20 cellular contexts compared by ENCODE assay signal in genomic region chr10:132626019-132626760, GRCh38.
DNase-seq lines count a peak whose midpoint lies in the region; ATAC-seq, FAIRE-seq and TF ChIP-seq lines count a peak whose summit lies in the region.
"Had no signal": no experiment of that assay in that cellular context is flagged by ENCODE, and none has a peak within 500 bp of the region (broad histone marks: within the 10 kb centered on the region; RNA-seq: fewer than 3 reads in every experiment).

No MANE protein-coding gene starts in this region.

- no peak for TF ChIP-seq POLR2A in vagina (IDR thresholded peaks at IDR 0.05)

- no peak for FAIRE-seq in RCC 7860 (lab: Jason Lieb, UNC)
- FAIRE-seq: GM19239 had no signal

- H3K27me3 ChIP-seq in left ventricle myocardium inferior (ENCODE audit: low read depth) (no peaks in the 10 kb centered on the region), psoas muscle (ENCODE audit: insufficient read depth in 3 of 3, low read length in 2 of 3) (no peaks in the 10 kb centered on the region), vagina (no peaks in the 10 kb centered on the region)
- H3K27me3 ChIP-seq: brain microvascular endothelial cell had no signal

- peaks cover 0 to 6% of the 10 kb centered on the region in 2 donors for H3K9me3 Mint-ChIP-seq in natural killer cell
- peaks cover 4% of the 10 kb centered on the region for H3K9me3 Mint-ChIP-seq in natural killer cell treated with Interleukin-12 subunit alpha and Interleukin-12 subunit beta and Interleukin-15 and Interleukin-18, amount 100 ng/mL, for 72 hours

- H3K4me3 ChIP-seq in left ventricle myocardium inferior, result no peak overlapping the region
- H3K4me3 ChIP-seq in psoas muscle, result no peak overlapping the region
- no peak overlapping the region for H3K4me3 ChIP-seq in vagina
- H3K4me3 ChIP-seq: lower lobe of right lung had no signal

- H3K36me3 Mint-ChIP-seq in natural killer cell, result no peaks in the 10 kb centered on the region
- H3K36me3 Mint-ChIP-seq in natural killer cell treated with Interleukin-12 subunit alpha and Interleukin-12 subunit beta and Interleukin-15 and Interleukin-18, amount 100 ng/mL, for 72 hours, result peaks cover 6% of the 10 kb centered on the region

- DNase-seq in natural killer cell (peak; percentile 13), left ventricle myocardium inferior (peak; percentile 12), psoas muscle (peak in 1 of 2 donors; percentile 47), vagina (ENCODE audit: extremely low spot score in 2 of 2) (no peak), RCC 7860 (ENCODE audit: low spot score) (no peak), DMS79 treated with DMSO at 0.1 percent for 48 hours (lab: John Stamatoyannopoulos, UW) (no peak)
- no peak for DNase-seq in natural killer cell treated with Interleukin-12 subunit alpha and Interleukin-12 subunit beta and Interleukin-15 and Interleukin-18, amount 100 ng/mL, for 72 hours (ENCODE audit: low spot score)
- DNase-seq: activated CD4-positive, alpha-beta T cell treated with anti-CD3 and anti-CD28 coated beads, Interleukin-2, amount 50 U/mL, for 4 hours; activated T-cell treated with anti-CD3 and anti-CD28 coated beads for 4 hours; brain microvascular endothelial cell; COR-L47; lower lobe of right lung; naive thymus-derived CD4-positive, alpha-beta T cell; NCI-H187; NCI-H446; RPMI8226 had no signal

- H3K36me3 ChIP-seq in left ventricle myocardium inferior (no peaks in the 10 kb centered on the region), psoas muscle (ENCODE audit: insufficient read depth in 1 of 2, low read depth in 1 of 2) (no peaks in the 10 kb centered on the region), vagina (no peaks in the 10 kb centered on the region)
- H3K36me3 ChIP-seq: brain microvascular endothelial cell, lower lobe of right lung had no signal

- peaks cover 14 to 54% of the 10 kb centered on the region in 2 donors for H3K4me1 Mint-ChIP-seq in natural killer cell
- peaks cover 16 to 26% of the 10 kb centered on the region in 2 donors for H3K4me1 Mint-ChIP-seq in natural killer cell treated with Interleukin-12 subunit alpha and Interleukin-12 subunit beta and Interleukin-15 and Interleukin-18, amount 100 ng/mL, for 72 hours (ENCODE audit: low read depth in 2 of 2)

- H3K27me3 Mint-ChIP-seq in natural killer cell (ENCODE audit: low read depth in 2 of 2), result peaks cover 8 to 16% of the 10 kb centered on the region in 2 donors
- peaks cover 0 to 8% of the 10 kb centered on the region in 2 donors for H3K27me3 Mint-ChIP-seq in natural killer cell treated with Interleukin-12 subunit alpha and Interleukin-12 subunit beta and Interleukin-15 and Interleukin-18, amount 100 ng/mL, for 72 hours
- H3K27me3 Mint-ChIP-seq: activated naive CD8-positive, alpha-beta T cell had no signal

- TF ChIP-seq CTCF in natural killer cell (IDR thresholded peaks at IDR 0.05) (no peak), left ventricle myocardium inferior (IDR thresholded peaks at IDR 0.05; ENCODE audit: borderline replicate concordance) (no peak), psoas muscle (IDR thresholded peaks at IDR 0.05) (no peak), vagina (IDR thresholded peaks at IDR 0.05) (no peak)

- H3K9me3 ChIP-seq in left ventricle myocardium inferior (replicated peaks), result peaks cover 10% of the 10 kb centered on the region
- H3K9me3 ChIP-seq in psoas muscle, result peaks cover 7% of the 10 kb centered on the region
- no peaks in the 10 kb centered on the region for H3K9me3 ChIP-seq in vagina
- H3K9me3 ChIP-seq: lower lobe of right lung had no signal

- H3K4me1 ChIP-seq in left ventricle myocardium inferior, result peaks cover 66% of the 10 kb centered on the region
- H3K4me1 ChIP-seq in psoas muscle, result peaks cover 49% of the 10 kb centered on the region
- H3K4me1 ChIP-seq in vagina, result peaks cover 55% of the 10 kb centered on the region

- peak overlapping the region; percentile 90 for H3K27ac ChIP-seq in left ventricle myocardium inferior (replicated peaks)
- peak overlapping the region; percentile 15 for H3K27ac ChIP-seq in psoas muscle
- H3K27ac ChIP-seq in vagina, result peak overlapping the region; percentile 96
- H3K27ac ChIP-seq: brain microvascular endothelial cell, lower lobe of right lung had no signal

- WGBS in psoas muscle, 3 donors, result 89 to 91% (median 89%) methylated on average over 24 of the region's 24 CpGs

- peak overlapping the region in 1 of 2 donors; percentile 52 for H3K27ac Mint-ChIP-seq in natural killer cell
- H3K27ac Mint-ChIP-seq in natural killer cell treated with Interleukin-12 subunit alpha and Interleukin-12 subunit beta and Interleukin-15 and Interleukin-18, amount 100 ng/mL, for 72 hours, result no peak overlapping the region
- H3K27ac Mint-ChIP-seq: activated naive CD8-positive, alpha-beta T cell had no signal

- ATAC-seq in natural killer cell (no peak), psoas muscle (no peak), GM21390 (IDR thresholded peaks at IDR 0.05; ENCODE audit: unreplicated experiment) (no peak)
- ATAC-seq in natural killer cell treated with Interleukin-12 subunit alpha and Interleukin-12 subunit beta and Interleukin-15 and Interleukin-18, amount 100 ng/mL, for 72 hours, result no peak
- ATAC-seq: esophagus mucosa, lower lobe of right lung had no signal

- H3K4me3 Mint-ChIP-seq in natural killer cell, result no peak overlapping the region
- H3K4me3 Mint-ChIP-seq in natural killer cell treated with Interleukin-12 subunit alpha and Interleukin-12 subunit beta and Interleukin-15 and Interleukin-18, amount 100 ng/mL, for 72 hours, result no peak overlapping the region
- H3K4me3 Mint-ChIP-seq: activated naive CD8-positive, alpha-beta T cell; naive thymus-derived CD4-positive, alpha-beta T cell had no signal

- intact Hi-C loops in natural killer cell (cut with micrococcal nuclease) (no loop called here), left ventricle myocardium inferior (cut with micrococcal nuclease) (no loop called here), psoas muscle (cut with DNase I) (loop anchor here (5.0 kb wide), 2 partner anchors 34 to 109 kb away; no protein-coding TSS in a partner anchor), vagina (cut with DNase I) (no loop called here)

Comparison
In these comparisons a context has a peak if more than half of its experiments do, and no peak if none do; other contexts are left out.
1. DNase-seq: peak in natural killer cell (single experiment) and left ventricle myocardium inferior (single experiment); none in natural killer cell treated with Interleukin-12 subunit alpha and Interleukin-12 subunit beta and Interleukin-15 and Interleukin-18, amount 100 ng/mL, for 72 hours (single experiment), vagina (0 of 2), RCC 7860 (single experiment) and DMS79 treated with DMSO at 0.1 percent for 48 hours (single experiment).
2. H3K27ac ChIP-seq: peak in every context shown above with its lines; median percentile 96 in vagina; 90 in left ventricle myocardium inferior; 15 in psoas muscle.
3. intact Hi-C loops: an anchor here in psoas muscle (5.0 kb wide); none called in natural killer cell, left ventricle myocardium inferior and vagina.